9 cellular contexts compared by ENCODE assay signal in genomic region chr11:11884774-11885481, GRCh38.
DNase-seq lines count a peak whose midpoint lies in the region; ATAC-seq and TF ChIP-seq lines count a peak whose summit lies in the region.
"Had no signal": no experiment of that assay in that cellular context is flagged by ENCODE, and none has a peak within 500 bp of the region (broad histone marks: within the 10 kb centered on the region; RNA-seq: fewer than 3 reads in every experiment).

No MANE protein-coding gene starts in this region.

- H3K4me3 Mint-ChIP-seq in activated naive CD4-positive, alpha-beta T cell treated with anti-CD3 and anti-CD28 coated beads, Interleukin-2, amount 10 ng/mL, durations not matched to agents 7 days and 5 days = no peak overlapping the region
- no peak overlapping the region for H3K4me3 Mint-ChIP-seq in stimulated activated naive CD8-positive, alpha-beta T cell treated with anti-CD3 and anti-CD28 coated beads, Interleukin-15, amount 100 ng/mL, for 72 hours

- in situ Hi-C loops in GM13977 (cut with MboI; ENCODE audit: low pct_unique_long_range_greater_than_20kb, low sequenced_read_pairs, unreplicated experiment) = no loop called here

- peak overlapping the region; percentile 64 for H3K27ac Mint-ChIP-seq in activated naive CD4-positive, alpha-beta T cell treated with anti-CD3 and anti-CD28 coated beads, Interleukin-2, amount 10 ng/mL, durations not matched to agents 7 days and 5 days
- H3K27ac Mint-ChIP-seq in stimulated activated naive CD8-positive, alpha-beta T cell treated with anti-CD3 and anti-CD28 coated beads, Interleukin-15, amount 100 ng/mL, for 72 hours = peak overlapping the region in 1 of 2 donors; percentile 19

- CTCF ChIA-PET in activated naive CD4-positive, alpha-beta T cell treated with anti-CD3 and anti-CD28 coated beads, Interleukin-2, amount 10 ng/mL, durations not matched to agents 7 days and 5 days (lab: Charles Lee) = interaction anchor here (0.6 kb wide), 1 partner anchor 8 kb away, joined by 3 read pairs; no protein-coding TSS in a partner anchor

- no peak for TF ChIP-seq CTCF in GM13977 (IDR thresholded peaks at IDR 0.05; ENCODE audit: extremely low read depth, insufficient read depth, missing control alignments)

- H3K36me3 Mint-ChIP-seq in activated naive CD4-positive, alpha-beta T cell treated with anti-CD3 and anti-CD28 coated beads, Interleukin-2, amount 10 ng/mL, durations not matched to agents 7 days and 5 days = peaks cover 59% of the 10 kb centered on the region

- peaks cover 2% of the 10 kb centered on the region for H3K9me3 Mint-ChIP-seq in activated naive CD4-positive, alpha-beta T cell treated with anti-CD3 and anti-CD28 coated beads, Interleukin-2, amount 10 ng/mL, durations not matched to agents 7 days and 5 days
- H3K9me3 Mint-ChIP-seq in stimulated activated naive CD8-positive, alpha-beta T cell treated with anti-CD3 and anti-CD28 coated beads, Interleukin-15, amount 100 ng/mL, for 72 hours = no peaks in the 10 kb centered on the region

- DNase-seq in activated naive CD4-positive, alpha-beta T cell treated with anti-CD3 and anti-CD28 coated beads, Interleukin-2, amount 10 ng/mL, durations not matched to agents 7 days and 5 days = no peak
- no peak for DNase-seq in activated naive CD4-positive, alpha-beta T cell (lab: John Stamatoyannopoulos, UW)
- DNase-seq in stimulated activated naive CD8-positive, alpha-beta T cell treated with anti-CD3 and anti-CD28 coated beads, Interleukin-15, amount 100 ng/mL, for 72 hours = no peak
- DNase-seq in GM13977 (ENCODE audit: low spot score) (no peak), NCI-H1105 treated with DMSO at 0.1 percent for 48 hours (lab: John Stamatoyannopoulos, UW) (no peak), DMS 273 (lab: John Stamatoyannopoulos, UW; ENCODE audit: unreplicated experiment) (no peak)
- DNase-seq: NCI-H82 had no signal

- peaks cover 14% of the 10 kb centered on the region for H3K4me1 Mint-ChIP-seq in activated naive CD4-positive, alpha-beta T cell treated with anti-CD3 and anti-CD28 coated beads, Interleukin-2, amount 10 ng/mL, durations not matched to agents 7 days and 5 days
- peaks cover 44% of the 10 kb centered on the region for H3K4me1 Mint-ChIP-seq in stimulated activated naive CD8-positive, alpha-beta T cell treated with anti-CD3 and anti-CD28 coated beads, Interleukin-15, amount 100 ng/mL, for 72 hours

- H3K27me3 Mint-ChIP-seq in activated naive CD4-positive, alpha-beta T cell treated with anti-CD3 and anti-CD28 coated beads, Interleukin-2, amount 10 ng/mL, durations not matched to agents 7 days and 5 days = no peaks in the 10 kb centered on the region
- no peaks in the 10 kb centered on the region for H3K27me3 Mint-ChIP-seq in stimulated activated naive CD8-positive, alpha-beta T cell treated with anti-CD3 and anti-CD28 coated beads, Interleukin-15, amount 100 ng/mL, for 72 hours

- ATAC-seq in HG02588 (IDR thresholded peaks at IDR 0.05; ENCODE audit: unreplicated experiment) (peak; percentile 84), HG03469 (IDR thresholded peaks at IDR 0.05; ENCODE audit: unreplicated experiment) (peak; percentile 73)
- ATAC-seq in stimulated activated naive CD8-positive, alpha-beta T cell treated with anti-CD3 and anti-CD28 coated beads, Interleukin-15, amount 100 ng/mL, for 72 hours = peak; percentile 66
